ENCODE assay signal across 14 cellular contexts in the genomic region with DNA sequence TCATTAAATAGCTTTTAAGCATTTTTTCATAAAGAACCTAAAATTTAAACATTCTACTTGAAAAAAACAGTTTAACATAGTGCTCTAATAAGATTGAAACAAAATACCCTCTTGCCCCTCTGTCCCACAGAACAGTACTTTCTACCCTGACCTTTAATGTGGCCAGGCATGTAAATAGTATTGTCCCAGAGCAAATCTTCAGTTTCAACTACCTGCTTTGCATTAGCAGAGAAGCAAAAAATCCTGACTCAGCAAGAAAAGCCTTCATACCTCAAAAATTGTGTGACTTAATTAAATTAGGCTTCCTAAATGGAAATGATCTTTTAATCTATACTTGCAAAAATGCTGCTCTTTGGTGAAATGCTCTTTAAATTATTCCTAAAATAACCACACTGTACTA.
"Had no signal": no experiment of that assay in that cellular context is flagged by ENCODE, and none has a peak within 500 bp of the region (broad histone marks: within the 10 kb centered on the region; RNA-seq: fewer than 3 reads in every experiment).

No MANE protein-coding gene starts in this region.

- H3K27me3 Mint-ChIP-seq: activated CD4-positive, alpha-beta memory T cell treated with anti-CD3 and anti-CD28 coated beads, Interleukin-2, amount 10 ng/mL, durations not matched to agents 7 days and 5 days had no signal

- H3K9me3 Mint-ChIP-seq: neural crest cell had no signal

- H3K36me3 ChIP-seq: heart left ventricle, upper lobe of left lung had no signal

- H3K27ac Mint-ChIP-seq: activated CD4-positive, alpha-beta memory T cell treated with anti-CD3 and anti-CD28 coated beads, Interleukin-2, amount 10 ng/mL, durations not matched to agents 7 days and 5 days had no signal

- H3K9me3 ChIP-seq: heart left ventricle, spleen, upper lobe of left lung had no signal

- H3K27me3 ChIP-seq: heart left ventricle, spleen, upper lobe of left lung had no signal

- ATAC-seq: heart left ventricle, sciatic nerve had no signal

- DNase-seq: activated CD4-positive, alpha-beta memory T cell treated with anti-CD3 and anti-CD28 coated beads, Interleukin-2, amount 10 ng/mL, durations not matched to agents 7 days and 5 days; activated CD4-positive, CD25-positive, alpha-beta regulatory T cell treated with anti-CD3 and anti-CD28 coated beads, Interleukin-2, amount 50 U/mL, for 72 hours; activated naive CD4-positive, alpha-beta T cell; central memory CD4-positive, alpha-beta T cell; cortex of kidney; effector memory CD4-positive, alpha-beta T cell; heart left ventricle; spleen; stimulated activated naive CD4-positive, alpha-beta T cell; upper lobe of left lung had no signal

- H3K4me3 ChIP-seq: heart left ventricle, spleen, upper lobe of left lung had no signal

- FAIRE-seq: frontal cortex, islet of Langerhans had no signal

- H3K27ac ChIP-seq: heart left ventricle, spleen, upper lobe of left lung had no signal

- H3K4me3 Mint-ChIP-seq: activated CD4-positive, alpha-beta memory T cell treated with anti-CD3 and anti-CD28 coated beads, Interleukin-2, amount 10 ng/mL, durations not matched to agents 7 days and 5 days; neural crest cell had no signal
